In the genomic region with DNA sequence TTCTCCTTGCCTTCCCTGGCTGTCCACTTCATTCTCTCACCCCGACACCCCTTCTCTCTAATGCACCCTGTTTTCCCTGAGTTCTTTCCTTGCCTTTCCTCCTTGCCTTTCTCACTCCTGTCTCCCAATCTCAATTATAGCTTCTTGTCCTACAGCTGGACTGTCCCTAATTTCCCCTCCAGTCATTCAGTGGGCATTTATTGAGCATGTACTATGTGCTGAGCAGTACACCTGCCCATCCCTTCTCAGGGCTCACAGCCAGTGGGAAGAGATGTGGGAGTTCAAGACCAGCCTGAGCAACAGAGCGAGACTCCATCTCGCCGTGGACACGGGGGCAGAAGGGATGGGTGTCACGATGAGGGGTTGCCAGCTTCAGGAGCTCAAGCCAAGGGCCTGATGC, we compare ENCODE assay signal across 1 cellular context.
TF ChIP-seq lines count a peak whose summit lies in the region.

No MANE protein-coding gene starts in this region.

TF ChIP-seq in GM23338, 12 proteins besides CTCF, POLR2A, EP300 and RAD21:
- TF ChIP-seq, protein P1, sequence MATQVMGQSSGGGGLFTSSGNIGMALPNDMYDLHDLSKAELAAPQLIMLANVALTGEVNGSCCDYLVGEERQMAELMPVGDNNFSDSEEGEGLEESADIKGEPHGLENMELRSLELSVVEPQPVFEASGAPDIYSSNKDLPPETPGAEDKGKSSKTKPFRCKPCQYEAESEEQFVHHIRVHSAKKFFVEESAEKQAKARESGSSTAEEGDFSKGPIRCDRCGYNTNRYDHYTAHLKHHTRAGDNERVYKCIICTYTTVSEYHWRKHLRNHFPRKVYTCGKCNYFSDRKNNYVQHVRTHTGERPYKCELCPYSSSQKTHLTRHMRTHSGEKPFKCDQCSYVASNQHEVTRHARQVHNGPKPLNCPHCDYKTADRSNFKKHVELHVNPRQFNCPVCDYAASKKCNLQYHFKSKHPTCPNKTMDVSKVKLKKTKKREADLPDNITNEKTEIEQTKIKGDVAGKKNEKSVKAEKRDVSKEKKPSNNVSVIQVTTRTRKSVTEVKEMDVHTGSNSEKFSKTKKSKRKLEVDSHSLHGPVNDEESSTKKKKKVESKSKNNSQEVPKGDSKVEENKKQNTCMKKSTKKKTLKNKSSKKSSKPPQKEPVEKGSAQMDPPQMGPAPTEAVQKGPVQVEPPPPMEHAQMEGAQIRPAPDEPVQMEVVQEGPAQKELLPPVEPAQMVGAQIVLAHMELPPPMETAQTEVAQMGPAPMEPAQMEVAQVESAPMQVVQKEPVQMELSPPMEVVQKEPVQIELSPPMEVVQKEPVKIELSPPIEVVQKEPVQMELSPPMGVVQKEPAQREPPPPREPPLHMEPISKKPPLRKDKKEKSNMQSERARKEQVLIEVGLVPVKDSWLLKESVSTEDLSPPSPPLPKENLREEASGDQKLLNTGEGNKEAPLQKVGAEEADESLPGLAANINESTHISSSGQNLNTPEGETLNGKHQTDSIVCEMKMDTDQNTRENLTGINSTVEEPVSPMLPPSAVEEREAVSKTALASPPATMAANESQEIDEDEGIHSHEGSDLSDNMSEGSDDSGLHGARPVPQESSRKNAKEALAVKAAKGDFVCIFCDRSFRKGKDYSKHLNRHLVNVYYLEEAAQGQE (IDR thresholded peaks at IDR 0.05; ENCODE audit: unreplicated experiment): no peak
- no peak for TF ChIP-seq NANOG (IDR thresholded peaks at IDR 0.05; ENCODE audit: borderline replicate concordance)
- no peak for TF ChIP-seq POLR2AphosphoS5 (IDR thresholded peaks at IDR 0.05; ENCODE audit: low read depth)
- TF ChIP-seq, protein P2, sequence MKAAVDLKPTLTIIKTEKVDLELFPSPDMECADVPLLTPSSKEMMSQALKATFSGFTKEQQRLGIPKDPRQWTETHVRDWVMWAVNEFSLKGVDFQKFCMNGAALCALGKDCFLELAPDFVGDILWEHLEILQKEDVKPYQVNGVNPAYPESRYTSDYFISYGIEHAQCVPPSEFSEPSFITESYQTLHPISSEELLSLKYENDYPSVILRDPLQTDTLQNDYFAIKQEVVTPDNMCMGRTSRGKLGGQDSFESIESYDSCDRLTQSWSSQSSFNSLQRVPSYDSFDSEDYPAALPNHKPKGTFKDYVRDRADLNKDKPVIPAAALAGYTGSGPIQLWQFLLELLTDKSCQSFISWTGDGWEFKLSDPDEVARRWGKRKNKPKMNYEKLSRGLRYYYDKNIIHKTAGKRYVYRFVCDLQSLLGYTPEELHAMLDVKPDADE (IDR thresholded peaks at IDR 0.05): no peak
- TF ChIP-seq STAT1 (IDR thresholded peaks at IDR 0.05; ENCODE audit: unreplicated experiment): no peak
- TF ChIP-seq ZNF114 (CRISPR knock-in tag; IDR thresholded peaks at IDR 0.05): no peak
- TF ChIP-seq, protein P3, sequence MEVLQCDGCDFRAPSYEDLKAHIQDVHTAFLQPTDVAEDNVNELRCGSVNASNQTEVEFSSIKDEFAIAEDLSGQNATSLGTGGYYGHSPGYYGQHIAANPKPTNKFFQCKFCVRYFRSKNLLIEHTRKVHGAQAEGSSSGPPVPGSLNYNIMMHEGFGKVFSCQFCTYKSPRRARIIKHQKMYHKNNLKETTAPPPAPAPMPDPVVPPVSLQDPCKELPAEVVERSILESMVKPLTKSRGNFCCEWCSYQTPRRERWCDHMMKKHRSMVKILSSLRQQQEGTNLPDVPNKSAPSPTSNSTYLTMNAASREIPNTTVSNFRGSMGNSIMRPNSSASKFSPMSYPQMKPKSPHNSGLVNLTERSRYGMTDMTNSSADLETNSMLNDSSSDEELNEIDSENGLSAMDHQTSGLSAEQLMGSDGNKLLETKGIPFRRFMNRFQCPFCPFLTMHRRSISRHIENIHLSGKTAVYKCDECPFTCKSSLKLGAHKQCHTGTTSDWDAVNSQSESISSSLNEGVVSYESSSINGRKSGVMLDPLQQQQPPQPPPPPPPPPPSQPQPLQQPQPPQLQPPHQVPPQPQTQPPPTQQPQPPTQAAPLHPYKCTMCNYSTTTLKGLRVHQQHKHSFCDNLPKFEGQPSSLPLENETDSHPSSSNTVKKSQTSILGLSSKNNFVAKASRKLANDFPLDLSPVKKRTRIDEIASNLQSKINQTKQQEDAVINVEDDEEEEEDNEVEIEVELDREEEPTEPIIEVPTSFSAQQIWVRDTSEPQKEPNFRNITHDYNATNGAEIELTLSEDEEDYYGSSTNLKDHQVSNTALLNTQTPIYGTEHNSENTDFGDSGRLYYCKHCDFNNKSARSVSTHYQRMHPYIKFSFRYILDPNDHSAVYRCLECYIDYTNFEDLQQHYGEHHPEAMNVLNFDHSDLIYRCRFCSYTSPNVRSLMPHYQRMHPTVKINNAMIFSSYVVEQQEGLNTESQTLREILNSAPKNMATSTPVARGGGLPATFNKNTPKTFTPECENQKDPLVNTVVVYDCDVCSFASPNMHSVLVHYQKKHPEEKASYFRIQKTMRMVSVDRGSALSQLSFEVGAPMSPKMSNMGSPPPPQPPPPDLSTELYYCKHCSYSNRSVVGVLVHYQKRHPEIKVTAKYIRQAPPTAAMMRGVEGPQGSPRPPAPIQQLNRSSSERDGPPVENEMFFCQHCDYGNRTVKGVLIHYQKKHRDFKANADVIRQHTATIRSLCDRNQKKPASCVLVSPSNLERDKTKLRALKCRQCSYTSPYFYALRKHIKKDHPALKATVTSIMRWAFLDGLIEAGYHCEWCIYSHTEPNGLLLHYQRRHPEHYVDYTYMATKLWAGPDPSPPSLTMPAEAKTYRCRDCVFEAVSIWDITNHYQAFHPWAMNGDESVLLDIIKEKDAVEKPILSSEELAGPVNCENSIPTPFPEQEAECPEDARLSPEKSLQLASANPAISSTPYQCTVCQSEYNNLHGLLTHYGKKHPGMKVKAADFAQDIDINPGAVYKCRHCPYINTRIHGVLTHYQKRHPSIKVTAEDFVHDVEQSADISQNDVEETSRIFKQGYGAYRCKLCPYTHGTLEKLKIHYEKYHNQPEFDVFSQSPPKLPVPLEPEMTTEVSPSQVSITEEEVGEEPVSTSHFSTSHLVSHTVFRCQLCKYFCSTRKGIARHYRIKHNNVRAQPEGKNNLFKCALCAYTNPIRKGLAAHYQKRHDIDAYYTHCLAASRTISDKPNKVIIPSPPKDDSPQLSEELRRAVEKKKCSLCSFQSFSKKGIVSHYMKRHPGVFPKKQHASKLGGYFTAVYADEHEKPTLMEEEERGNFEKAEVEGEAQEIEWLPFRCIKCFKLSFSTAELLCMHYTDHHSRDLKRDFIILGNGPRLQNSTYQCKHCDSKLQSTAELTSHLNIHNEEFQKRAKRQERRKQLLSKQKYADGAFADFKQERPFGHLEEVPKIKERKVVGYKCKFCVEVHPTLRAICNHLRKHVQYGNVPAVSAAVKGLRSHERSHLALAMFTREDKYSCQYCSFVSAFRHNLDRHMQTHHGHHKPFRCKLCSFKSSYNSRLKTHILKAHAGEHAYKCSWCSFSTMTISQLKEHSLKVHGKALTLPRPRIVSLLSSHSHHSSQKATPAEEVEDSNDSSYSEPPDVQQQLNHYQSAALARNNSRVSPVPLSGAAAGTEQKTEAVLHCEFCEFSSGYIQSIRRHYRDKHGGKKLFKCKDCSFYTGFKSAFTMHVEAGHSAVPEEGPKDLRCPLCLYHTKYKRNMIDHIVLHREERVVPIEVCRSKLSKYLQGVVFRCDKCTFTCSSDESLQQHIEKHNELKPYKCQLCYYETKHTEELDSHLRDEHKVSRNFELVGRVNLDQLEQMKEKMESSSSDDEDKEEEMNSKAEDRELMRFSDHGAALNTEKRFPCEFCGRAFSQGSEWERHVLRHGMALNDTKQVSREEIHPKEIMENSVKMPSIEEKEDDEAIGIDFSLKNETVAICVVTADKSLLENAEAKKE (CRISPR knock-in tag; IDR thresholded peaks at IDR 0.05): no peak
- no peak for TF ChIP-seq JUNB (IDR thresholded peaks at IDR 0.05; ENCODE audit: unreplicated experiment)
- no peak for TF ChIP-seq EZH2phosphoT487 (IDR thresholded peaks at IDR 0.05; ENCODE audit: unreplicated experiment)
- TF ChIP-seq EZH2 (IDR thresholded peaks at IDR 0.05; ENCODE audit: low read depth, unreplicated experiment): no peak
- no peak for TF ChIP-seq CREB1 (CRISPR knock-in tag; IDR thresholded peaks at IDR 0.05; ENCODE audit: low read depth)
- TF ChIP-seq ZNF331 (CRISPR knock-in tag; IDR thresholded peaks at IDR 0.05; ENCODE audit: low read depth): no peak
